Comparison of ENCODE assay signal across 2 cellular contexts in the genomic region with DNA sequence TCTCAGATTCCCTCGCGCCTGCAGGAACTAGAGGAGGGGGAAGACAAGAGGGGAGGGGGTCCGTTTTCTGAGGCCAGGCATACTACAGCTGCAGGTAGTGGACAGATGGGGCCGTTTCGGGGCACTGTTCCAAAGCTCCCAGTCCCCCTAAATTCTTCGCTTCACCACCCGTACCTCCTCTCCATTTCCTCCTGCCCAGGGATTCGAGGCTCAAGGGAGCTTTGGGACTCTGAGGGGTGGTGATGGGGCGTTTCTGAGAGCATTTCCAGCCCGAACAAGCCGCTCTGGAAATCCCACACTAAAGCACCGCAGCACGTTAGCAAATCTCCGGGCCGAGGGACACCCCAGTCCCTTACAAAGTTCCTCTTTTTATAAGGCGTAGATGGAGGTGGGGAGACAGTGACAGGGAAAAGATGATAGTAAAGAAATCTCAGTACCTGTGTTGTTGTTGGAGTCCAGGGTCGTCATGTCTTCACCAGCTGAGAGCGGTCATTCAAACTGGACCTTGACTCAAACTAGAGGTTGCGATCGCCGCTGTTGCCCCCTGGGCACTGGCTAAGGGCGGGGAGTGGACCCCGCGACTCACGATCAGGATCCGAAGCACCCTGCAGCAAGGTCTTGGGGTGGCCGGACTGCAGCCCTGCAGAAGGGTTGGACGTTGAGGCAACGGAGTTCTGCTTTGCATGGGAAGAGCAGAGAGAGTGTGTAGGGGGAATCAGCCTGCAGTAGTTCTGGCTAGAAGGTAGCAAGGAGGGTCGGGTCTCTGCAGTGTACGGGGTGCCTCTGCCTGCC.
TF ChIP-seq lines count a peak whose summit lies in the region.

No MANE protein-coding gene starts in this region.

TF ChIP-seq in IMR-90, 13 proteins besides CTCF, POLR2A, EP300 and RAD21:
- TF ChIP-seq RFX5 (IDR thresholded peaks at IDR 0.05; ENCODE audit: low read depth, low read length), result no peak
- no peak for TF ChIP-seq NFE2L2 (IDR thresholded peaks at IDR 0.05; ENCODE audit: low read depth, low read length)
- TF ChIP-seq, protein P1, sequence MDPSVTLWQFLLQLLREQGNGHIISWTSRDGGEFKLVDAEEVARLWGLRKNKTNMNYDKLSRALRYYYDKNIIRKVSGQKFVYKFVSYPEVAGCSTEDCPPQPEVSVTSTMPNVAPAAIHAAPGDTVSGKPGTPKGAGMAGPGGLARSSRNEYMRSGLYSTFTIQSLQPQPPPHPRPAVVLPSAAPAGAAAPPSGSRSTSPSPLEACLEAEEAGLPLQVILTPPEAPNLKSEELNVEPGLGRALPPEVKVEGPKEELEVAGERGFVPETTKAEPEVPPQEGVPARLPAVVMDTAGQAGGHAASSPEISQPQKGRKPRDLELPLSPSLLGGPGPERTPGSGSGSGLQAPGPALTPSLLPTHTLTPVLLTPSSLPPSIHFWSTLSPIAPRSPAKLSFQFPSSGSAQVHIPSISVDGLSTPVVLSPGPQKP (IDR thresholded peaks at IDR 0.05; ENCODE audit: borderline replicate concordance, low read depth, low read length), result no peak
- TF ChIP-seq RCOR1 (IDR thresholded peaks at IDR 0.05; ENCODE audit: insufficient replicate concordance, low read length), result no peak
- no peak for TF ChIP-seq BHLHE40 (IDR thresholded peaks at IDR 0.05; ENCODE audit: low read depth, low read length)
- no peak for TF ChIP-seq CHD1 (IDR thresholded peaks at IDR 0.05; ENCODE audit: low read depth, low read length)
- TF ChIP-seq, protein P2, sequence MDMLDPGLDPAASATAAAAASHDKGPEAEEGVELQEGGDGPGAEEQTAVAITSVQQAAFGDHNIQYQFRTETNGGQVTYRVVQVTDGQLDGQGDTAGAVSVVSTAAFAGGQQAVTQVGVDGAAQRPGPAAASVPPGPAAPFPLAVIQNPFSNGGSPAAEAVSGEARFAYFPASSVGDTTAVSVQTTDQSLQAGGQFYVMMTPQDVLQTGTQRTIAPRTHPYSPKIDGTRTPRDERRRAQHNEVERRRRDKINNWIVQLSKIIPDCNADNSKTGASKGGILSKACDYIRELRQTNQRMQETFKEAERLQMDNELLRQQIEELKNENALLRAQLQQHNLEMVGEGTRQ (IDR thresholded peaks at IDR 0.05; ENCODE audit: low read depth, low read length), result no peak
- TF ChIP-seq SMC3 (IDR thresholded peaks at IDR 0.05; ENCODE audit: low read depth, low read length), result no peak
- TF ChIP-seq MAZ (IDR thresholded peaks at IDR 0.05; ENCODE audit: borderline replicate concordance, low read depth, low read length), result no peak
- no peak for TF ChIP-seq MXI1 (IDR thresholded peaks at IDR 0.05; ENCODE audit: borderline replicate concordance, low read depth, low read length)
- no peak for TF ChIP-seq CEBPB (IDR thresholded peaks at IDR 0.05; ENCODE audit: low read depth, low read length)

TF ChIP-seq in K562, 482 proteins besides CTCF, POLR2A, EP300 and RAD21:
- TF ChIP-seq MED1 (CRISPR knock-in tag; IDR thresholded peaks at IDR 0.05; ENCODE audit: borderline replicate concordance) (0 out of 2 replicates have a peak, but pooled peaks have one; percentile 46), FOXK1 (CRISPR knock-in tag; IDR thresholded peaks at IDR 0.05; ENCODE audit: borderline replicate concordance) (0 out of 2 replicates have a peak, but pooled peaks have one; percentile 53), NFIC (IDR thresholded peaks at IDR 0.05) (no peak), TRIM24 (IDR thresholded peaks at IDR 0.05) (no peak), ZNF75A (CRISPR knock-in tag; IDR thresholded peaks at IDR 0.05) (no peak), ADNP (tag; IDR thresholded peaks at IDR 0.05) (no peak), ZFX (CRISPR knock-in tag; IDR thresholded peaks at IDR 0.05) (0 out of 2 replicates have a peak, but pooled peaks have one; percentile 9), CBX1 (IDR thresholded peaks at IDR 0.05; ENCODE audit: low read depth) (0 out of 2 replicates have a peak, but pooled peaks have one; percentile 12), ZNF830 (CRISPR knock-in tag; IDR thresholded peaks at IDR 0.05) (0 out of 2 replicates have a peak, but pooled peaks have one; percentile 30), TRIM28 (IDR thresholded peaks at IDR 0.05) (no peak), ZNF707 (CRISPR knock-in tag; conservative IDR thresholded peaks at IDR 0.05) (no peak), E2F6 (IDR thresholded peaks at IDR 0.05; ENCODE audit: borderline replicate concordance in 1 of 2, extremely low read depth in 1 of 2, insufficient read depth in 1 of 2, insufficient read length in 1 of 2, low read depth in 1 of 2, low read length in 1 of 2, poor library complexity in 1 of 2, severe bottlenecking in 1 of 2) (peak in 1 of 2 experiments; percentile 63), SAP30 (IDR thresholded peaks at IDR 0.05; ENCODE audit: borderline replicate concordance, insufficient read depth, low read depth, low read length, poor library complexity, severe bottlenecking) (peak; percentile 20)
- TF ChIP-seq, protein P3, sequence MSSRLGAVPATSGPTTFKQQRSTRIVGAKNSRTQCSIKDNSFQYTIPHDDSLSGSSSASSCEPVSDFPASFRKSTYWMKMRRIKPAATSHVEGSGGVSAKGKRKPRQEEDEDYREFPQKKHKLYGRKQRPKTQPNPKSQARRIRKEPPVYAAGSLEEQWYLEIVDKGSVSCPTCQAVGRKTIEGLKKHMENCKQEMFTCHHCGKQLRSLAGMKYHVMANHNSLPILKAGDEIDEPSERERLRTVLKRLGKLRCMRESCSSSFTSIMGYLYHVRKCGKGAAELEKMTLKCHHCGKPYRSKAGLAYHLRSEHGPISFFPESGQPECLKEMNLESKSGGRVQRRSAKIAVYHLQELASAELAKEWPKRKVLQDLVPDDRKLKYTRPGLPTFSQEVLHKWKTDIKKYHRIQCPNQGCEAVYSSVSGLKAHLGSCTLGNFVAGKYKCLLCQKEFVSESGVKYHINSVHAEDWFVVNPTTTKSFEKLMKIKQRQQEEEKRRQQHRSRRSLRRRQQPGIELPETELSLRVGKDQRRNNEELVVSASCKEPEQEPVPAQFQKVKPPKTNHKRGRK (tag; IDR thresholded peaks at IDR 0.05), result no peak
- TF ChIP-seq, protein P4, sequence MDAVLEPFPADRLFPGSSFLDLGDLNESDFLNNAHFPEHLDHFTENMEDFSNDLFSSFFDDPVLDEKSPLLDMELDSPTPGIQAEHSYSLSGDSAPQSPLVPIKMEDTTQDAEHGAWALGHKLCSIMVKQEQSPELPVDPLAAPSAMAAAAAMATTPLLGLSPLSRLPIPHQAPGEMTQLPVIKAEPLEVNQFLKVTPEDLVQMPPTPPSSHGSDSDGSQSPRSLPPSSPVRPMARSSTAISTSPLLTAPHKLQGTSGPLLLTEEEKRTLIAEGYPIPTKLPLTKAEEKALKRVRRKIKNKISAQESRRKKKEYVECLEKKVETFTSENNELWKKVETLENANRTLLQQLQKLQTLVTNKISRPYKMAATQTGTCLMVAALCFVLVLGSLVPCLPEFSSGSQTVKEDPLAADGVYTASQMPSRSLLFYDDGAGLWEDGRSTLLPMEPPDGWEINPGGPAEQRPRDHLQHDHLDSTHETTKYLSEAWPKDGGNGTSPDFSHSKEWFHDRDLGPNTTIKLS (IDR thresholded peaks at IDR 0.05; ENCODE audit: borderline replicate concordance, low read depth), result 0 out of 2 replicates have a peak, but pooled peaks have one; percentile 20
- TF ChIP-seq, protein P5, sequence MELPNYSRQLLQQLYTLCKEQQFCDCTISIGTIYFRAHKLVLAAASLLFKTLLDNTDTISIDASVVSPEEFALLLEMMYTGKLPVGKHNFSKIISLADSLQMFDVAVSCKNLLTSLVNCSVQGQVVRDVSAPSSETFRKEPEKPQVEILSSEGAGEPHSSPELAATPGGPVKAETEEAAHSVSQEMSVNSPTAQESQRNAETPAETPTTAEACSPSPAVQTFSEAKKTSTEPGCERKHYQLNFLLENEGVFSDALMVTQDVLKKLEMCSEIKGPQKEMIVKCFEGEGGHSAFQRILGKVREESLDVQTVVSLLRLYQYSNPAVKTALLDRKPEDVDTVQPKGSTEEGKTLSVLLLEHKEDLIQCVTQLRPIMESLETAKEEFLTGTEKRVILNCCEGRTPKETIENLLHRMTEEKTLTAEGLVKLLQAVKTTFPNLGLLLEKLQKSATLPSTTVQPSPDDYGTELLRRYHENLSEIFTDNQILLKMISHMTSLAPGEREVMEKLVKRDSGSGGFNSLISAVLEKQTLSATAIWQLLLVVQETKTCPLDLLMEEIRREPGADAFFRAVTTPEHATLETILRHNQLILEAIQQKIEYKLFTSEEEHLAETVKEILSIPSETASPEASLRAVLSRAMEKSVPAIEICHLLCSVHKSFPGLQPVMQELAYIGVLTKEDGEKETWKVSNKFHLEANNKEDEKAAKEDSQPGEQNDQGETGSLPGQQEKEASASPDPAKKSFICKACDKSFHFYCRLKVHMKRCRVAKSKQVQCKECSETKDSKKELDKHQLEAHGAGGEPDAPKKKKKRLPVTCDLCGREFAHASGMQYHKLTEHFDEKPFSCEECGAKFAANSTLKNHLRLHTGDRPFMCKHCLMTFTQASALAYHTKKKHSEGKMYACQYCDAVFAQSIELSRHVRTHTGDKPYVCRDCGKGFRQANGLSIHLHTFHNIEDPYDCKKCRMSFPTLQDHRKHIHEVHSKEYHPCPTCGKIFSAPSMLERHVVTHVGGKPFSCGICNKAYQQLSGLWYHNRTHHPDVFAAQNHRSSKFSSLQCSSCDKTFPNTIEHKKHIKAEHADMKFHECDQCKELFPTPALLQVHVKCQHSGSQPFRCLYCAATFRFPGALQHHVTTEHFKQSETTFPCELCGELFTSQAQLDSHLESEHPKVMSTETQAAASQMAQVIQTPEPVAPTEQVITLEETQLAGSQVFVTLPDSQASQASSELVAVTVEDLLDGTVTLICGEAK (IDR thresholded peaks at IDR 0.05), result 0 out of 2 replicates have a peak, but pooled peaks have one; percentile 8
- TF ChIP-seq, protein P5 (CRISPR knock-in tag; IDR thresholded peaks at IDR 0.05), result no peak
- TF ChIP-seq, protein P6, sequence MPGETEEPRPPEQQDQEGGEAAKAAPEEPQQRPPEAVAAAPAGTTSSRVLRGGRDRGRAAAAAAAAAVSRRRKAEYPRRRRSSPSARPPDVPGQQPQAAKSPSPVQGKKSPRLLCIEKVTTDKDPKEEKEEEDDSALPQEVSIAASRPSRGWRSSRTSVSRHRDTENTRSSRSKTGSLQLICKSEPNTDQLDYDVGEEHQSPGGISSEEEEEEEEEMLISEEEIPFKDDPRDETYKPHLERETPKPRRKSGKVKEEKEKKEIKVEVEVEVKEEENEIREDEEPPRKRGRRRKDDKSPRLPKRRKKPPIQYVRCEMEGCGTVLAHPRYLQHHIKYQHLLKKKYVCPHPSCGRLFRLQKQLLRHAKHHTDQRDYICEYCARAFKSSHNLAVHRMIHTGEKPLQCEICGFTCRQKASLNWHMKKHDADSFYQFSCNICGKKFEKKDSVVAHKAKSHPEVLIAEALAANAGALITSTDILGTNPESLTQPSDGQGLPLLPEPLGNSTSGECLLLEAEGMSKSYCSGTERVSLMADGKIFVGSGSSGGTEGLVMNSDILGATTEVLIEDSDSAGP (CRISPR knock-in tag; IDR thresholded peaks at IDR 0.05), result peak; percentile 37; the same call in 1 of the 2 replicates
- TF ChIP-seq, protein P7, sequence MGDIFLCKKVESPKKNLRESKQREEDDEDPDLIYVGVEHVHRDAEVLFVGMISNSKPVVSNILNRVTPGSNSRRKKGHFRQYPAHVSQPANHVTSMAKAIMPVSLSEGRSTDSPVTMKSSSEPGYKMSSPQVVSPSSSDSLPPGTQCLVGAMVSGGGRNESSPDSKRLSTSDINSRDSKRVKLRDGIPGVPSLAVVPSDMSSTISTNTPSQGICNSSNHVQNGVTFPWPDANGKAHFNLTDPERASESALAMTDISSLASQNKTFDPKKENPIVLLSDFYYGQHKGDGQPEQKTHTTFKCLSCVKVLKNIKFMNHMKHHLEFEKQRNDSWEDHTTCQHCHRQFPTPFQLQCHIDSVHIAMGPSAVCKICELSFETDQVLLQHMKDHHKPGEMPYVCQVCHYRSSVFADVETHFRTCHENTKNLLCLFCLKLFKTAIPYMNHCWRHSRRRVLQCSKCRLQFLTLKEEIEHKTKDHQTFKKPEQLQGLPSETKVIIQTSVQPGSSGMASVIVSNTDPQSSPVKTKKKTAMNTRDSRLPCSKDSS (IDR thresholded peaks at IDR 0.05; ENCODE audit: low read depth, partially characterized antibody), result no peak
